Comparison of ENCODE assay signal across 10 cellular contexts in the genomic region with DNA sequence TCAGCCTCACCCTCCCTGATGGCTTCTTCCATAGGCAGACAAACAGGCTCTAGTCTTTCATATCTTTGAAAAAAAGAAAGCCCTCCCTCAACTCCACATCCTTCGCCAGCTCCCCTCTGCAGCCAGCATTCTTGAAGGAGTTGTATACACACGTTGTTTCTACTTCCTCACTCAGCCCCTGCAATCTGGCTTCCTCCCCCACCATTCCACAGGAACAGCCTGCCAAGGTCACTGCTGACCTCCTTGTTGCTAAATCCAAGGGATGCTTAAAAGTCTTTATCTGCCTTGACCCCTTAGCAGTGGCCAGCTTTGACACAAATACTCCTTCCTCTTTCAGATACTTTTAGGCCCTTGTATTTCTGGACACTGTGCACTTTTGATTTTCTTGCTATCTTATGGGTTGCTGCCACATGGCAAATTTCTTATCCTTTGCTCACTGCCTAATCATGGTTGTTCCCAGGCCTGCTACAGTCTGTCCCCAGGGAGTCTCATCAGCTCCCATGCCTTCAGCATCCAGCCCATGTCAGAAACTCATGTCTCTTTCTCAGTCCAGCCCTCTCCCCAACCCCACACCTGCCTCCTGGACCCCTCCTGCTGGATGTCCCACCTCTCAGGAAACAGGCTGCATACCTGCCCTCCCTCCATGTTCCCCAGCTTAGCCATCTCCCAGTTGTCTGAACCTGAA. TPM values are rescaled to one million over a fixed set of nuclear protein-coding genes. Genes with fewer than 3 reads are reported as not detected.
DNase-seq lines count a peak whose midpoint lies in the region; ATAC-seq and TF ChIP-seq lines count a peak whose summit lies in the region.
"Had no signal": no experiment of that assay in that cellular context is flagged by ENCODE, and none has a peak within 500 bp of the region (broad histone marks: within the 10 kb centered on the region; RNA-seq: fewer than 3 reads in every experiment).

No MANE protein-coding gene starts in this region.

- CTCF ChIA-PET in naive thymus-derived CD4-positive, alpha-beta T cell (lab: Charles Lee): interaction anchor here (1.2 to 1.3 kb wide), 2 partner anchors 21 to 106 kb away, joined by 4 to 8 read pairs; no protein-coding TSS in a partner anchor

- ATAC-seq in naive thymus-derived CD4-positive, alpha-beta T cell: no peak
- no peak for ATAC-seq in GM21786 (IDR thresholded peaks at IDR 0.05; ENCODE audit: unreplicated experiment)

- peak overlapping the region; percentile 70 for H3K27ac Mint-ChIP-seq in endothelial cell (ENCODE audit: unreplicated experiment)
- peak overlapping the region in 7 of 9 donors; percentile 22 to 89 (median 79) for H3K27ac Mint-ChIP-seq in naive thymus-derived CD4-positive, alpha-beta T cell

- peaks cover 43% of the 10 kb centered on the region for H3K4me1 Mint-ChIP-seq in endothelial cell (ENCODE audit: unreplicated experiment)
- peaks cover 24 to 52% (median 45%) of the 10 kb centered on the region in 7 donors for H3K4me1 Mint-ChIP-seq in naive thymus-derived CD4-positive, alpha-beta T cell

- H3K4me1 ChIP-seq in naive thymus-derived CD4-positive, alpha-beta T cell (ENCODE audit: control insufficient read depth in 2 of 2, insufficient read depth in 2 of 2, low read length in 2 of 2): peaks cover 4 to 17% of the 10 kb centered on the region in 2 donors

- no peaks in the 10 kb centered on the region for H3K27me3 ChIP-seq in naive thymus-derived CD4-positive, alpha-beta T cell (ENCODE audit: control insufficient read depth in 2 of 2, insufficient read depth in 2 of 2, low read length in 2 of 2)
- H3K27me3 ChIP-seq: thyroid gland had no signal

- H3K36me3 ChIP-seq in naive thymus-derived CD4-positive, alpha-beta T cell (ENCODE audit: control insufficient read depth in 2 of 3, insufficient read depth in 3 of 3, low read length in 3 of 3): no peaks in the 10 kb centered on the region
- H3K36me3 ChIP-seq: thyroid gland had no signal

- TF ChIP-seq CTCF in AG10803 (conservative IDR thresholded peaks at IDR 0.05; ENCODE audit: low read length) (no peak), NB4 (IDR thresholded peaks at IDR 0.05; ENCODE audit: low read depth, low read length) (no peak), endothelial cell (IDR thresholded peaks at IDR 0.05; ENCODE audit: unreplicated experiment) (no peak)

- H3K9me3 Mint-ChIP-seq in endothelial cell (ENCODE audit: unreplicated experiment): no peaks in the 10 kb centered on the region
- H3K9me3 Mint-ChIP-seq in naive thymus-derived CD4-positive, alpha-beta T cell: peaks cover 0 to 2% (median 0%) of the 10 kb centered on the region in 11 donors

- intact Hi-C loops in naive thymus-derived CD4-positive, alpha-beta T cell (cut with micrococcal nuclease): no loop called here

- H3K4me3 Mint-ChIP-seq in endothelial cell (ENCODE audit: unreplicated experiment): peak overlapping the region; percentile 74
- peak overlapping the region in 9 of 10 donors; percentile 4 to 85 (median 76) for H3K4me3 Mint-ChIP-seq in naive thymus-derived CD4-positive, alpha-beta T cell

- H3K9me3 ChIP-seq in naive thymus-derived CD4-positive, alpha-beta T cell (ENCODE audit: control insufficient read depth in 2 of 3, low read length in 3 of 3): no peaks in the 10 kb centered on the region
- H3K9me3 ChIP-seq: thyroid gland had no signal

- DNase-seq in AG10803 (ENCODE audit: low read depth): peak; percentile 61
- DNase-seq in NB4 (ENCODE audit: low read depth): peak; percentile 47
- peak; percentile 21 for DNase-seq in endothelial cell (ENCODE audit: low spot score)
- DNase-seq in naive thymus-derived CD4-positive, alpha-beta T cell: no peak
- no peak for DNase-seq in NCI-H2029 (lab: John Stamatoyannopoulos, UW)
- no peak for DNase-seq in NCI-H1092 treated with DMSO at 0.1 percent for 48 hours (lab: John Stamatoyannopoulos, UW)
- DNase-seq in activated effector memory CD4-positive, alpha-beta T cell treated with Interleukin-2 at 50 U/mL for 16 hours: no peak
- DNase-seq: DMS79 treated with DMSO at 0.1 percent for 48 hours had no signal

- no peak for TF ChIP-seq POLR2A in NB4 (IDR thresholded peaks at IDR 0.05; ENCODE audit: extremely low read depth, insufficient read length)

- H3K27ac ChIP-seq in naive thymus-derived CD4-positive, alpha-beta T cell (ENCODE audit: low read depth, low read length): no peak overlapping the region

- H3K4me3 ChIP-seq in AG10803 (ENCODE audit: low read length) (no peak overlapping the region), NB4 (ENCODE audit: low read depth, low read length) (no peak overlapping the region)
- no peak overlapping the region for H3K4me3 ChIP-seq in naive thymus-derived CD4-positive, alpha-beta T cell (ENCODE audit: low read length)
- H3K4me3 ChIP-seq: thyroid gland had no signal

- peaks cover 5% of the 10 kb centered on the region for H3K36me3 Mint-ChIP-seq in endothelial cell (ENCODE audit: low read depth, unreplicated experiment)
- peaks cover 0 to 10% (median 6%) of the 10 kb centered on the region in 5 donors for H3K36me3 Mint-ChIP-seq in naive thymus-derived CD4-positive, alpha-beta T cell

- POLR2A ChIA-PET in naive thymus-derived CD4-positive, alpha-beta T cell (lab: Charles Lee): interaction anchor here (0.6 to 5.4 kb wide), 7 partner anchors 10 to 419 kb away, joined by 3 to 55 read pairs (median 3); partner anchors contain the start of genes BSDC1 and MARCKSL1

- H3K27me3 Mint-ChIP-seq in endothelial cell (ENCODE audit: unreplicated experiment): peaks cover 13% of the 10 kb centered on the region
- H3K27me3 Mint-ChIP-seq in naive thymus-derived CD4-positive, alpha-beta T cell: no peaks in the 10 kb centered on the region

RNA-seq across cellular contexts. Expression of gene FAM229A, which starts 8.3 kb away (rescaled TPM):
- 8.5 TPM for total RNA-seq in endothelial cell (ENCODE audit: unreplicated experiment)
- 10 to 100 TPM; 11.9 to 37.6 (median 27.7) TPM for total RNA-seq in naive thymus-derived CD4-positive, alpha-beta T cell
- 1 to 10 TPM in 1 of 2 donors, under 1 TPM in 1; 0.32 to 2.5 TPM for polyA plus RNA-seq in naive thymus-derived CD4-positive, alpha-beta T cell

RNA-seq across cellular contexts. Expression of gene TSSK3, which starts 8.3 kb away (rescaled TPM):
- total RNA-seq in endothelial cell (ENCODE audit: unreplicated experiment): 0.67 TPM
- total RNA-seq in naive thymus-derived CD4-positive, alpha-beta T cell: 1 to 10 TPM in 4 of 5 experiments, under 1 TPM in 1; 0.77 to 7.2 (median 2.7) TPM
- 1 to 10 TPM in 1 of 2 donors, under 1 TPM in 1; 0.50 to 3.2 TPM for polyA plus RNA-seq in naive thymus-derived CD4-positive, alpha-beta T cell

RNA-seq across cellular contexts. Expression of gene MARCKSL1, which starts 18.0 kb away (rescaled TPM):
- 730 TPM for total RNA-seq in endothelial cell (ENCODE audit: unreplicated experiment)
- total RNA-seq in naive thymus-derived CD4-positive, alpha-beta T cell: 10 to 100 TPM; 22.2 to 70.2 (median 41.7) TPM
- 100 to 1,000 TPM; 175 to 222 TPM for polyA plus RNA-seq in naive thymus-derived CD4-positive, alpha-beta T cell

RNA-seq across cellular contexts. Expression of gene BSDC1, which starts 40.2 kb away (rescaled TPM):
- 79.0 TPM for total RNA-seq in endothelial cell (ENCODE audit: unreplicated experiment)
- 100 to 1,000 TPM in 4 of 5 experiments, 10 to 100 TPM in 1; 51.7 to 186 (median 121) TPM for total RNA-seq in naive thymus-derived CD4-positive, alpha-beta T cell
- polyA plus RNA-seq in naive thymus-derived CD4-positive, alpha-beta T cell: 10 to 100 TPM; 37.6 to 54.9 TPM

Comparison
In these comparisons a context has a peak if more than half of its experiments do, and no peak if none do; other contexts are left out.
1. DNase-seq: peak in AG10803 (single experiment), NB4 (single experiment) and endothelial cell (single experiment); none in naive thymus-derived CD4-positive, alpha-beta T cell (0 of 9), NCI-H2029 (single experiment), NCI-H1092 treated with DMSO at 0.1 percent for 48 hours (single experiment) and activated effector memory CD4-positive, alpha-beta T cell treated with Interleukin-2 at 50 U/mL for 16 hours (single experiment).
2. RNA of gene MARCKSL1, which starts 18.0 kb away (total RNA-seq): 730 TPM in endothelial cell (single experiment); 22.2 to 70.2 TPM in naive thymus-derived CD4-positive, alpha-beta T cell; every median in the first group is over 10 times any median in the second.